ENCODE assay signal across 23 cellular contexts in genomic region chr11:18230859-18231258, GRCh38. TPM values are rescaled to one million over a fixed set of nuclear protein-coding genes. Genes with fewer than 3 reads are reported as not detected.
DNase-seq lines count a peak whose midpoint lies in the region; ATAC-seq, FAIRE-seq and TF ChIP-seq lines count a peak whose summit lies in the region.
"Had no signal": no experiment of that assay in that cellular context is flagged by ENCODE, and none has a peak within 500 bp of the region (broad histone marks: within the 10 kb centered on the region; RNA-seq: fewer than 3 reads in every experiment).

No MANE protein-coding gene starts in this region.

- no peaks in the 10 kb centered on the region for H3K36me3 Mint-ChIP-seq in stimulated activated naive B cell treated with anti-CD40 and anti-IgM and Interleukin-4, amounts not matched to agents 10 μg/mL and 1 μg/mL and 100 μg/mL, for 72 hours
- no peaks in the 10 kb centered on the region for H3K36me3 Mint-ChIP-seq in activated naive CD4-positive, alpha-beta T cell treated with anti-CD3 and anti-CD28 coated beads for 36 hours (ENCODE audit: low read depth)
- H3K36me3 Mint-ChIP-seq: CD4-positive, alpha-beta memory T cell had no signal

- no peak overlapping the region for H3K4me3 Mint-ChIP-seq in stimulated activated naive B cell treated with anti-CD40 and anti-IgM and Interleukin-4, amounts not matched to agents 10 μg/mL and 1 μg/mL and 100 μg/mL, for 72 hours
- H3K4me3 Mint-ChIP-seq in activated naive CD4-positive, alpha-beta T cell treated with anti-CD3 and anti-CD28 coated beads for 36 hours, result no peak overlapping the region
- H3K4me3 Mint-ChIP-seq: CD4-positive, alpha-beta memory T cell; HFFc6 had no signal

- peaks cover 5 to 11% of the 10 kb centered on the region in 2 donors for H3K27me3 Mint-ChIP-seq in stimulated activated naive B cell treated with anti-CD40 and anti-IgM and Interleukin-4, amounts not matched to agents 10 μg/mL and 1 μg/mL and 100 μg/mL, for 72 hours
- H3K27me3 Mint-ChIP-seq in activated naive CD4-positive, alpha-beta T cell treated with anti-CD3 and anti-CD28 coated beads for 36 hours (ENCODE audit: low read depth), result peaks cover 5% of the 10 kb centered on the region

- POLR2A ChIA-PET in HepG2 (lab: Yijun Ruan, JAX), result interaction anchor here (0.7 to 1.7 kb wide), 9 partner anchors 9 to 163 kb away, joined by 3 to 7 read pairs (median 4); partner anchors contain the start of genes HPS5 and LDHA

- H3K4me3 ChIP-seq in WERI-Rb-1 (ENCODE audit: low read depth, low read length) (no peak overlapping the region), HepG2 (replicated peaks in 1 of 3; ENCODE audit: insufficient read depth in 1 of 3, low read depth in 2 of 3, low read length in 3 of 3) (no peak overlapping the region), aorta (ENCODE audit: low read length in 2 of 2) (no peak overlapping the region), Karpas-422 (ENCODE audit: low read length) (no peak overlapping the region)
- H3K4me3 ChIP-seq: HAP-1 had no signal

- H3K9ac ChIP-seq in HepG2 (ENCODE audit: insufficient read depth, low read depth, low read length) (no peak overlapping the region), Karpas-422 (ENCODE audit: low read length) (no peak overlapping the region)

- peaks cover 13% of the 10 kb centered on the region for H3K79me2 ChIP-seq in HepG2 (ENCODE audit: insufficient read depth, low read length)
- no peaks in the 10 kb centered on the region for H3K79me2 ChIP-seq in Karpas-422 (ENCODE audit: low read length)

- H3K36me3 ChIP-seq in WERI-Rb-1 (no peaks in the 10 kb centered on the region), HepG2 (replicated peaks in 1 of 2; ENCODE audit: control insufficient read depth in 1 of 2, insufficient read depth in 2 of 2, low read length in 2 of 2) (no peaks in the 10 kb centered on the region), aorta (ENCODE audit: control insufficient read depth in 1 of 2, insufficient read depth in 2 of 2, low read length in 1 of 2) (no peaks in the 10 kb centered on the region), Karpas-422 (ENCODE audit: insufficient read depth, low read length) (no peaks in the 10 kb centered on the region)
- H3K36me3 ChIP-seq: HAP-1 had no signal

- in situ Hi-C loops in HepG2 (cut with HindIII; ENCODE audit: extremely low pct_ligation_motif_present, low pct_unique_long_range_greater_than_20kb), result no loop called here

- H3K9me3 ChIP-seq in WERI-Rb-1 (ENCODE audit: severe bottlenecking) (peaks cover 2% of the 10 kb centered on the region), HepG2 (ENCODE audit: low read length) (no peaks in the 10 kb centered on the region), aorta (ENCODE audit: control insufficient read depth, low read length) (no peaks in the 10 kb centered on the region), Karpas-422 (ENCODE audit: low read length) (no peaks in the 10 kb centered on the region)
- H3K9me3 ChIP-seq: HAP-1 had no signal

- no peak for TF ChIP-seq POLR2A in HepG2 (IDR thresholded peaks at IDR 0.05; ENCODE audit: insufficient read depth in 1 of 2, low read depth in 2 of 2, low read length in 2 of 2)

- H2AFZ ChIP-seq in HepG2 (ENCODE audit: low read length), result no peak overlapping the region
- H2AFZ ChIP-seq in Karpas-422 (ENCODE audit: low read length), result no peak overlapping the region

- TF ChIP-seq CTCF in WERI-Rb-1 (IDR thresholded peaks at IDR 0.05; ENCODE audit: low read depth, low read length), result no peak
- no peak for TF ChIP-seq CTCF in HepG2 (CRISPR knock-in tag; IDR thresholded peaks at IDR 0.05)

- peak overlapping the region; percentile 14 for H3K27ac Mint-ChIP-seq in stimulated activated naive B cell treated with anti-CD40 and anti-IgM and Interleukin-4, amounts not matched to agents 10 μg/mL and 1 μg/mL and 100 μg/mL, for 72 hours
- no peak overlapping the region for H3K27ac Mint-ChIP-seq in activated naive CD4-positive, alpha-beta T cell treated with anti-CD3 and anti-CD28 coated beads for 36 hours
- H3K27ac Mint-ChIP-seq: CD4-positive, alpha-beta memory T cell; HFFc6 had no signal

- H3K9me3 Mint-ChIP-seq in stimulated activated naive B cell treated with anti-CD40 and anti-IgM and Interleukin-4, amounts not matched to agents 10 μg/mL and 1 μg/mL and 100 μg/mL, for 72 hours, result peaks cover 4% of the 10 kb centered on the region in 2 donors
- no peaks in the 10 kb centered on the region for H3K9me3 Mint-ChIP-seq in activated naive CD4-positive, alpha-beta T cell treated with anti-CD3 and anti-CD28 coated beads for 36 hours
- H3K9me3 Mint-ChIP-seq: HFFc6 had no signal

- H3K9me2 ChIP-seq in Karpas-422 (replicated peaks; ENCODE audit: insufficient read depth, low read length), result no peaks in the 10 kb centered on the region; the same call in 1 of the 2 replicates

- ATAC-seq in HepG2 (peak; percentile 71), aorta (ENCODE audit: low FRiP score) (no peak)
- ATAC-seq in stimulated activated naive B cell treated with anti-CD40 and anti-IgM and Interleukin-4, amounts not matched to agents 10 μg/mL and 1 μg/mL and 100 μg/mL, for 72 hours (replicated peaks), result no peak

- peak overlapping the region; percentile 34; the same call in 1 of the 2 replicates for H3K4me2 ChIP-seq in HepG2 (ENCODE audit: low read depth, low read length)
- H3K4me2 ChIP-seq in Karpas-422 (ENCODE audit: low read depth, low read length, poor library complexity, severe bottlenecking), result no peak overlapping the region

- no peaks in the 10 kb centered on the region for H3K27me3 ChIP-seq in WERI-Rb-1 (ENCODE audit: insufficient read depth, low read depth, severe bottlenecking)
- H3K27me3 ChIP-seq in HepG2 (ENCODE audit: control insufficient read depth in 1 of 2, insufficient read depth in 2 of 2, low read length in 2 of 2), result no peaks in the 10 kb centered on the region
- H3K27me3 ChIP-seq in aorta (ENCODE audit: control insufficient read depth in 1 of 2, insufficient read depth in 2 of 2, low read length in 1 of 2), result no peaks in the 10 kb centered on the region
- no peaks in the 10 kb centered on the region for H3K27me3 ChIP-seq in Karpas-422 (ENCODE audit: low read length)

- DNase-seq in WERI-Rb-1 (peak; percentile 20), HepG2 (ENCODE audit: low spot score) (peak; percentile 15), aorta (no peak), Karpas-422 (no peak)
- no peak for DNase-seq in stimulated activated naive B cell treated with anti-CD40 and anti-IgM and Interleukin-4, amounts not matched to agents 10 μg/mL and 1 μg/mL and 100 μg/mL, for 72 hours
- no peak for DNase-seq in activated naive CD4-positive, alpha-beta T cell treated with anti-CD3 and anti-CD28 coated beads for 36 hours
- DNase-seq: C1 segment of cervical spinal cord; Calu3; CD4-positive, alpha-beta memory T cell; COR-L47; DMS53; DMS79 treated with DMSO at 0.1 percent for 48 hours; GF-D8; GOT3; HFFc6 had no signal

- H4K20me1 ChIP-seq in HepG2 (ENCODE audit: insufficient read depth, low read length), result no peaks in the 10 kb centered on the region
- no peaks in the 10 kb centered on the region for H4K20me1 ChIP-seq in Karpas-422 (ENCODE audit: insufficient read depth, low read depth, low read length)

- peaks cover 76% of the 10 kb centered on the region for H3K4me1 ChIP-seq in HepG2 (ENCODE audit: insufficient read depth, low read length)
- H3K4me1 ChIP-seq in aorta (ENCODE audit: control insufficient read depth in 1 of 2, insufficient read depth in 2 of 2, low read length in 2 of 2), result no peaks in the 10 kb centered on the region
- H3K4me1 ChIP-seq in Karpas-422 (ENCODE audit: low read length), result peaks cover 4% of the 10 kb centered on the region
- H3K4me1 ChIP-seq: HAP-1 had no signal

- 0 out of 4 replicates have a peak, but pooled peaks of 1 of the 2 experiments have one; percentile 29 for TF ChIP-seq EP300 in HepG2 (IDR thresholded peaks at IDR 0.05; ENCODE audit: low read depth in 2 of 2, low read length in 2 of 2)
- no peak for TF ChIP-seq EP300 in HepG2 (CRISPR knock-in tag; IDR thresholded peaks at IDR 0.05; ENCODE audit: borderline replicate concordance)

- intact Hi-C loops in HepG2 (cut with micrococcal nuclease; ENCODE audit: unreplicated experiment) (loop anchor here (10.0 kb wide), 1 partner anchor 94 kb away; the partner anchor contains the start of genes GTF2H1 and HPS5), aorta (cut with DNase I) (no loop called here)
- intact Hi-C loops in activated naive CD4-positive, alpha-beta T cell treated with anti-CD3 and anti-CD28 coated beads for 36 hours (cut with micrococcal nuclease), result no loop called here

- FAIRE-seq in HepG2 (lab: Jason Lieb, UNC), result no peak
- FAIRE-seq: GM18507, H54 had no signal

- H3K4me1 Mint-ChIP-seq in stimulated activated naive B cell treated with anti-CD40 and anti-IgM and Interleukin-4, amounts not matched to agents 10 μg/mL and 1 μg/mL and 100 μg/mL, for 72 hours, result peaks cover 11 to 14% of the 10 kb centered on the region in 2 donors
- H3K4me1 Mint-ChIP-seq in activated naive CD4-positive, alpha-beta T cell treated with anti-CD3 and anti-CD28 coated beads for 36 hours (ENCODE audit: low read depth), result no peaks in the 10 kb centered on the region
- H3K4me1 Mint-ChIP-seq: CD4-positive, alpha-beta memory T cell had no signal

- 39% methylated on average over 2 of the region's 2 CpGs for WGBS in HepG2 (ENCODE audit: low lambda C conversion rate)
- WGBS in aorta, 2 donors, result 76 to 89% methylated on average over 2 of the region's 2 CpGs

- CTCF ChIA-PET in HepG2 (lab: Yijun Ruan, JAX; ENCODE audit: low intra/inter-chr PET ratio, low total read pairs), result no interaction called here
- CTCF ChIA-PET in activated naive CD4-positive, alpha-beta T cell treated with anti-CD3 and anti-CD28 coated beads for 36 hours (lab: Charles Lee), result interaction anchor here (1.3 kb wide), 1 partner anchor 13 kb away, joined by 4 read pairs; no protein-coding TSS in a partner anchor

- no TSS peak for BruUV-seq in HepG2 (replicated peaks; lab: Mats Ljungman, UMichigan)

- no peak overlapping the region for H3K27ac ChIP-seq in WERI-Rb-1
- H3K27ac ChIP-seq in HepG2 (ENCODE audit: extremely low read length, insufficient read depth, low read length), result peak overlapping the region; percentile 51
- no peak overlapping the region for H3K27ac ChIP-seq in aorta (ENCODE audit: low read depth in 1 of 2, low read length in 2 of 2)
- H3K27ac ChIP-seq in Karpas-422 (ENCODE audit: low read length), result no peak overlapping the region

- TF ChIP-seq RAD21 in HepG2 (CRISPR knock-in tag; IDR thresholded peaks at IDR 0.05), result no peak

RNA-seq across cellular contexts. Expression of gene SAA4, which starts 5.7 kb away (rescaled TPM):
- total RNA-seq in HepG2 (2016; rRNA removed; fragmentation: Illumina TruSeq; extraction: Trizol), result 147 and 253 TPM in 2 replicates
- 90.0 and 107 TPM in 2 replicates for total RNA-seq in HepG2 (2016; cell fraction: cytosol; rRNA removed; fragmentation: Illumina TruSeq; extraction: Trizol; ENCODE audit: low read depth)
- 157 and 250 TPM in 2 replicates for total RNA-seq in HepG2 (2016; cell fraction: insoluble cytoplasmic fraction; rRNA removed; fragmentation: Illumina TruSeq; extraction: Trizol)
- 62.1 and 69.9 TPM in 2 replicates for total RNA-seq in HepG2 (2016; cell fraction: membrane; rRNA removed; fragmentation: Illumina TruSeq; extraction: Trizol)
- 167 and 186 TPM in 2 replicates for total RNA-seq in HepG2 (2016; cell fraction: nucleus; rRNA removed; fragmentation: Illumina TruSeq; extraction: Trizol)
- 53.4 and 94.1 TPM in 2 replicates for polyA plus RNA-seq in HepG2 (2011; rRNA removed)
- 41.7 and 98.6 TPM in 2 replicates for polyA plus RNA-seq in HepG2 (2011; cell fraction: cytosol; rRNA removed)
- 8.8 and 21.7 TPM in 2 replicates for polyA plus RNA-seq in HepG2 (2011; cell fraction: nucleus; rRNA removed)
- polyA plus RNA-seq in HepG2 (2012), result 41.7 and 58.1 TPM in 2 replicates
- 82.2 and 104 TPM in 2 replicates for polyA plus RNA-seq in HepG2 (2016; cell fraction: cytosol; fragmentation: Illumina TruSeq; extraction: Trizol; ENCODE audit: low read depth)
- polyA plus RNA-seq in HepG2 (2016; cell fraction: insoluble cytoplasmic fraction; fragmentation: Illumina TruSeq; extraction: Trizol; ENCODE audit: low read depth), result 137 and 146 TPM in 2 replicates
- 47.4 and 60.5 TPM in 2 replicates for polyA plus RNA-seq in HepG2 (2016; cell fraction: membrane; fragmentation: Illumina TruSeq; extraction: Trizol; ENCODE audit: low read depth)
- 257 and 294 TPM in 2 replicates for polyA plus RNA-seq in HepG2 (2016; cell fraction: nucleus; fragmentation: Illumina TruSeq; extraction: Trizol; ENCODE audit: insufficient read depth, low read depth)
- polyA minus RNA-seq in HepG2 (2011; rRNA and poly(A)+ RNA removed; ENCODE audit: low replicate concordance), result 6.0 TPM in 1 of 2 replicates, not detected in the other
- polyA minus RNA-seq in HepG2 (2011; cell fraction: cytosol; rRNA and poly(A)+ RNA removed), result 5.3 and 14.1 TPM in 2 replicates
- polyA minus RNA-seq in HepG2 (2011; cell fraction: nucleus; rRNA and poly(A)+ RNA removed), result 6.8 and 11.6 TPM in 2 replicates
- total RNA-seq in aorta, result under 1 TPM in 1 of 2 donors, not detected in 1; 0.84 TPM
- 1 to 10 TPM in 1 of 2 donors, not detected in 1; 2.1 TPM for polyA plus RNA-seq in aorta
- not detected for total RNA-seq in activated naive CD4-positive, alpha-beta T cell treated with anti-CD3 and anti-CD28 coated beads for 36 hours
- total RNA-seq in Karpas-422 (2014; rRNA removed; shearing (Covaris generic); ENCODE audit: low replicate concordance), result not detected in 2 replicates
- total RNA-seq: A172; A673; CD4-positive, alpha-beta memory T cell; Daoy; G401; HFFc6 had no signal
- polyA plus RNA-seq: BJ; CD4-positive, alpha-beta memory T cell had no signal

RNA-seq across cellular contexts. Expression of gene SAA2, which starts 17.6 kb away (rescaled TPM):
- total RNA-seq in HepG2 (2016; rRNA removed; fragmentation: Illumina TruSeq; extraction: Trizol), result 0.27 TPM in 1 of 2 replicates, not detected in the other
- total RNA-seq in HepG2 (2016; cell fraction: cytosol; rRNA removed; fragmentation: Illumina TruSeq; extraction: Trizol; ENCODE audit: low read depth), result not detected in 2 replicates
- total RNA-seq in HepG2 (2016; cell fraction: insoluble cytoplasmic fraction; rRNA removed; fragmentation: Illumina TruSeq; extraction: Trizol), result 0.17 TPM in 1 of 2 replicates, not detected in the other
- not detected in 2 replicates for total RNA-seq in HepG2 (2016; cell fraction: membrane; rRNA removed; fragmentation: Illumina TruSeq; extraction: Trizol)
- total RNA-seq in HepG2 (2016; cell fraction: nucleus; rRNA removed; fragmentation: Illumina TruSeq; extraction: Trizol), result not detected in 2 replicates
- polyA plus RNA-seq in HepG2 (2011; rRNA removed), result 0.12 TPM in 1 of 2 replicates, not detected in the other
- polyA plus RNA-seq in HepG2 (2011; cell fraction: cytosol; rRNA removed), result 0.19 TPM in 1 of 2 replicates, not detected in the other
- polyA plus RNA-seq in HepG2 (2011; cell fraction: nucleus; rRNA removed), result 0.14 TPM in 1 of 2 replicates, not detected in the other
- polyA plus RNA-seq in HepG2 (2012), result not detected in 2 replicates
- polyA plus RNA-seq in HepG2 (2016; cell fraction: cytosol; fragmentation: Illumina TruSeq; extraction: Trizol; ENCODE audit: low read depth), result not detected in 2 replicates
- polyA plus RNA-seq in HepG2 (2016; cell fraction: insoluble cytoplasmic fraction; fragmentation: Illumina TruSeq; extraction: Trizol; ENCODE audit: low read depth), result not detected in 2 replicates
- not detected in 2 replicates for polyA plus RNA-seq in HepG2 (2016; cell fraction: membrane; fragmentation: Illumina TruSeq; extraction: Trizol; ENCODE audit: low read depth)
- polyA plus RNA-seq in HepG2 (2016; cell fraction: nucleus; fragmentation: Illumina TruSeq; extraction: Trizol; ENCODE audit: insufficient read depth, low read depth), result not detected in 2 replicates
- polyA minus RNA-seq in HepG2 (2011; rRNA and poly(A)+ RNA removed; ENCODE audit: low replicate concordance), result not detected in 2 replicates
- polyA minus RNA-seq in HepG2 (2011; cell fraction: cytosol; rRNA and poly(A)+ RNA removed), result not detected in 2 replicates
- polyA minus RNA-seq in HepG2 (2011; cell fraction: nucleus; rRNA and poly(A)+ RNA removed), result 0.50 TPM in 1 of 2 replicates, not detected in the other
- total RNA-seq in aorta, result 10 to 100 TPM; 21.8 to 26.3 TPM
- polyA plus RNA-seq in aorta, result 1 to 10 TPM in 1 of 2 donors, not detected in 1; 1.3 TPM
- total RNA-seq in activated naive CD4-positive, alpha-beta T cell treated with anti-CD3 and anti-CD28 coated beads for 36 hours, result not detected
- total RNA-seq in Karpas-422 (2014; rRNA removed; shearing (Covaris generic); ENCODE audit: low replicate concordance), result not detected in 2 replicates
- total RNA-seq: CD4-positive, alpha-beta memory T cell; G401; HFFc6 had no signal
- polyA plus RNA-seq: CD4-positive, alpha-beta memory T cell had no signal

RNA-seq across cellular contexts. Expression of gene SAA1, which starts 35.2 kb away (rescaled TPM):
- total RNA-seq in HepG2 (2016; rRNA removed; fragmentation: Illumina TruSeq; extraction: Trizol), result not detected in 2 replicates
- total RNA-seq in HepG2 (2016; cell fraction: cytosol; rRNA removed; fragmentation: Illumina TruSeq; extraction: Trizol; ENCODE audit: low read depth), result not detected in 2 replicates
- not detected in 2 replicates for total RNA-seq in HepG2 (2016; cell fraction: insoluble cytoplasmic fraction; rRNA removed; fragmentation: Illumina TruSeq; extraction: Trizol)
- total RNA-seq in HepG2 (2016; cell fraction: membrane; rRNA removed; fragmentation: Illumina TruSeq; extraction: Trizol), result not detected in 2 replicates
- not detected in 2 replicates for total RNA-seq in HepG2 (2016; cell fraction: nucleus; rRNA removed; fragmentation: Illumina TruSeq; extraction: Trizol)
- polyA plus RNA-seq in HepG2 (2011; rRNA removed), result not detected in 2 replicates
- not detected in 2 replicates for polyA plus RNA-seq in HepG2 (2011; cell fraction: cytosol; rRNA removed)
- polyA plus RNA-seq in HepG2 (2011; cell fraction: nucleus; rRNA removed), result not detected in 2 replicates
- polyA plus RNA-seq in HepG2 (2012), result not detected in 2 replicates
- not detected in 2 replicates for polyA plus RNA-seq in HepG2 (2016; cell fraction: cytosol; fragmentation: Illumina TruSeq; extraction: Trizol; ENCODE audit: low read depth)
- polyA plus RNA-seq in HepG2 (2016; cell fraction: insoluble cytoplasmic fraction; fragmentation: Illumina TruSeq; extraction: Trizol; ENCODE audit: low read depth), result not detected in 2 replicates
- not detected in 2 replicates for polyA plus RNA-seq in HepG2 (2016; cell fraction: membrane; fragmentation: Illumina TruSeq; extraction: Trizol; ENCODE audit: low read depth)
- polyA plus RNA-seq in HepG2 (2016; cell fraction: nucleus; fragmentation: Illumina TruSeq; extraction: Trizol; ENCODE audit: insufficient read depth, low read depth), result not detected in 2 replicates
- not detected in 2 replicates for polyA minus RNA-seq in HepG2 (2011; rRNA and poly(A)+ RNA removed; ENCODE audit: low replicate concordance)
- polyA minus RNA-seq in HepG2 (2011; cell fraction: cytosol; rRNA and poly(A)+ RNA removed), result not detected in 2 replicates
- polyA minus RNA-seq in HepG2 (2011; cell fraction: nucleus; rRNA and poly(A)+ RNA removed), result not detected in 2 replicates
- 100 to 1,000 TPM in 1 of 2 donors, 10 to 100 TPM in 1; 69.0 to 161 TPM for total RNA-seq in aorta
- polyA plus RNA-seq in aorta, result 10 to 100 TPM in 1 of 2 donors, 1 to 10 TPM in 1; 6.5 to 12.3 TPM
- not detected for total RNA-seq in activated naive CD4-positive, alpha-beta T cell treated with anti-CD3 and anti-CD28 coated beads for 36 hours
- total RNA-seq in Karpas-422 (2014; rRNA removed; shearing (Covaris generic); ENCODE audit: low replicate concordance), result not detected in 2 replicates
- total RNA-seq: A673; CD4-positive, alpha-beta memory T cell had no signal
- polyA plus RNA-seq: CD4-positive, alpha-beta memory T cell had no signal

RNA-seq across cellular contexts. Expression of gene MRGPRX4, which starts 58.2 kb away (rescaled TPM):
- total RNA-seq in HepG2 (2016; rRNA removed; fragmentation: Illumina TruSeq; extraction: Trizol) (0.18 and 0.36 TPM in 2 replicates), aorta (not detected)
- not detected in 2 replicates for total RNA-seq in HepG2 (2016; cell fraction: cytosol; rRNA removed; fragmentation: Illumina TruSeq; extraction: Trizol; ENCODE audit: low read depth)
- 0.09 TPM in 1 of 2 replicates, not detected in the other for total RNA-seq in HepG2 (2016; cell fraction: insoluble cytoplasmic fraction; rRNA removed; fragmentation: Illumina TruSeq; extraction: Trizol)
- total RNA-seq in HepG2 (2016; cell fraction: membrane; rRNA removed; fragmentation: Illumina TruSeq; extraction: Trizol), result not detected in 2 replicates
- not detected in 2 replicates for total RNA-seq in HepG2 (2016; cell fraction: nucleus; rRNA removed; fragmentation: Illumina TruSeq; extraction: Trizol)
- polyA plus RNA-seq in HepG2 (2011; rRNA removed) (0.12 and 0.18 TPM in 2 replicates), aorta (not detected)
- polyA plus RNA-seq in HepG2 (2011; cell fraction: cytosol; rRNA removed), result 0.19 and 0.24 TPM in 2 replicates
- 0.09 and 0.11 TPM in 2 replicates for polyA plus RNA-seq in HepG2 (2011; cell fraction: nucleus; rRNA removed)
- polyA plus RNA-seq in HepG2 (2012), result not detected in 2 replicates
- 0.07 TPM in 1 of 2 replicates, not detected in the other for polyA plus RNA-seq in HepG2 (2016; cell fraction: cytosol; fragmentation: Illumina TruSeq; extraction: Trizol; ENCODE audit: low read depth)
- 0.16 TPM in 1 of 2 replicates, not detected in the other for polyA plus RNA-seq in HepG2 (2016; cell fraction: insoluble cytoplasmic fraction; fragmentation: Illumina TruSeq; extraction: Trizol; ENCODE audit: low read depth)
- 0.17 TPM in 1 of 2 replicates, not detected in the other for polyA plus RNA-seq in HepG2 (2016; cell fraction: membrane; fragmentation: Illumina TruSeq; extraction: Trizol; ENCODE audit: low read depth)
- polyA plus RNA-seq in HepG2 (2016; cell fraction: nucleus; fragmentation: Illumina TruSeq; extraction: Trizol; ENCODE audit: insufficient read depth, low read depth), result not detected in 2 replicates
- 0.22 TPM in 1 of 2 replicates, not detected in the other for polyA minus RNA-seq in HepG2 (2011; rRNA and poly(A)+ RNA removed; ENCODE audit: low replicate concordance)
- polyA minus RNA-seq in HepG2 (2011; cell fraction: cytosol; rRNA and poly(A)+ RNA removed), result not detected in 2 replicates
- 0.50 TPM in 1 of 2 replicates, not detected in the other for polyA minus RNA-seq in HepG2 (2011; cell fraction: nucleus; rRNA and poly(A)+ RNA removed)
- total RNA-seq in activated naive CD4-positive, alpha-beta T cell treated with anti-CD3 and anti-CD28 coated beads for 36 hours, result not detected
- not detected in 2 replicates for total RNA-seq in Karpas-422 (2014; rRNA removed; shearing (Covaris generic); ENCODE audit: low replicate concordance)
- total RNA-seq: A172; A673; Calu3; CD4-positive, alpha-beta memory T cell; Daoy; G401; HFFc6 had no signal
- polyA plus RNA-seq: BJ; CD4-positive, alpha-beta memory T cell had no signal

Comparison
In these comparisons a context has a peak if more than half of its experiments do, and no peak if none do; other contexts are left out.
1. DNase-seq: peak in WERI-Rb-1 (single experiment) and HepG2 (single experiment); none in stimulated activated naive B cell treated with anti-CD40 and anti-IgM and Interleukin-4, amounts not matched to agents 10 μg/mL and 1 μg/mL and 100 μg/mL, for 72 hours (single experiment), aorta (0 of 2), activated naive CD4-positive, alpha-beta T cell treated with anti-CD3 and anti-CD28 coated beads for 36 hours (single experiment) and Karpas-422 (single experiment).
2. RNA of gene SAA4, which starts 5.7 kb away (total RNA-seq): 62.1 to 253 TPM in HepG2; 0.84 TPM in aorta, not detected in activated naive CD4-positive, alpha-beta T cell treated with anti-CD3 and anti-CD28 coated beads for 36 hours and not detected in Karpas-422; every median in the first group is over 10 times any median in the second.
3. RNA of gene SAA2, which starts 17.6 kb away (total RNA-seq): 21.8 to 26.3 TPM in aorta; 0.17 to 0.27 TPM in HepG2, not detected in activated naive CD4-positive, alpha-beta T cell treated with anti-CD3 and anti-CD28 coated beads for 36 hours and not detected in Karpas-422; every median in the first group is over 10 times any median in the second.
4. RNA of gene SAA1, which starts 35.2 kb away (total RNA-seq): 69.0 to 161 TPM in aorta; not detected in HepG2, not detected in activated naive CD4-positive, alpha-beta T cell treated with anti-CD3 and anti-CD28 coated beads for 36 hours and not detected in Karpas-422; every median in the first group is over 10 times any median in the second.